9 cellular contexts compared by ENCODE assay signal in genomic region chr3:133384331-133385027, GRCh38. TPM values are rescaled to one million over a fixed set of nuclear protein-coding genes. Genes with fewer than 3 reads are reported as not detected.
A peak's percentile ranks its signal among the peaks of the same experiment; 100 is the strongest.
DNase-seq lines count a peak whose midpoint lies in the region; ATAC-seq and TF ChIP-seq lines count a peak whose summit lies in the region.
"Had no signal": no experiment of that assay in that cellular context is flagged by ENCODE, and none has a peak within 500 bp of the region (broad histone marks: within the 10 kb centered on the region; RNA-seq: fewer than 3 reads in every experiment).

No MANE protein-coding gene starts in this region.

- ATAC-seq in GM18511 (IDR thresholded peaks at IDR 0.05; ENCODE audit: unreplicated experiment), result peak; percentile 72
- peak; percentile 73 for ATAC-seq in HG03175 (IDR thresholded peaks at IDR 0.05; ENCODE audit: unreplicated experiment)
- peak; percentile 87 to 94 (median 91) for ATAC-seq in heart left ventricle
- no peak for ATAC-seq in HG02970 (IDR thresholded peaks at IDR 0.05; ENCODE audit: low FRiP score, unreplicated experiment)

- no peaks in the 10 kb centered on the region for H3K9me3 ChIP-seq in heart left ventricle

- no peak overlapping the region for H3K27ac ChIP-seq in heart left ventricle

- POLR2A ChIA-PET in AG04449 (lab: Yijun Ruan, JAX), result no interaction called here

- no peaks in the 10 kb centered on the region for H3K36me3 Mint-ChIP-seq in activated naive CD8-positive, alpha-beta T cell treated with anti-CD3 and anti-CD28 coated beads for 36 hours

- no peaks in the 10 kb centered on the region for H3K4me1 Mint-ChIP-seq in activated naive CD8-positive, alpha-beta T cell treated with anti-CD3 and anti-CD28 coated beads for 36 hours

- DNase-seq in AG04449 (ENCODE audit: low read depth, low spot score) (no peak), NCI-H2227 treated with DMSO at 0.1 percent for 48 hours (lab: John Stamatoyannopoulos, UW) (peak; percentile 60), heart left ventricle (peak; percentile 45 to 78 (median 56)), putamen (ENCODE audit: low spot score) (peak; percentile 51)
- peak; percentile 30 for DNase-seq in activated naive CD8-positive, alpha-beta T cell treated with anti-CD3 and anti-CD28 coated beads for 36 hours

- no peaks in the 10 kb centered on the region for H3K9me3 Mint-ChIP-seq in activated naive CD8-positive, alpha-beta T cell treated with anti-CD3 and anti-CD28 coated beads for 36 hours

- intact Hi-C loops in heart left ventricle (cut with DNase I), result loop anchor here in 8 of 10 donors (1.0 to 5.0 kb wide), 5 partner anchors 343 to 657 kb away; no protein-coding TSS in a partner anchor

- no peak overlapping the region for H3K4me3 Mint-ChIP-seq in activated naive CD8-positive, alpha-beta T cell treated with anti-CD3 and anti-CD28 coated beads for 36 hours

- H3K27me3 Mint-ChIP-seq in activated naive CD8-positive, alpha-beta T cell treated with anti-CD3 and anti-CD28 coated beads for 36 hours, result no peaks in the 10 kb centered on the region

- no peak overlapping the region for H3K4me3 ChIP-seq in AG04449 (ENCODE audit: low read depth, low read length)
- no peak overlapping the region for H3K4me3 ChIP-seq in heart left ventricle

- no peak overlapping the region for H3K27ac Mint-ChIP-seq in activated naive CD8-positive, alpha-beta T cell treated with anti-CD3 and anti-CD28 coated beads for 36 hours

- TF ChIP-seq POLR2A in heart left ventricle (IDR thresholded peaks at IDR 0.05), result no peak

- TF ChIP-seq CTCF in AG04449 (IDR thresholded peaks at IDR 0.05; ENCODE audit: insufficient read depth, low read length, missing control alignments) (peak; percentile 89), heart left ventricle (IDR thresholded peaks at IDR 0.05) (peak; percentile 56 to 85 (median 76))

- CTCF ChIA-PET in AG04449 (lab: Yijun Ruan, JAX), result interaction anchor here (0.7 to 24.0 kb wide), 13 partner anchors 8 to 661 kb away, joined by 3 to 297 read pairs (median 3); partner anchors contain the start of gene TMEM108

- H3K4me1 ChIP-seq in heart left ventricle, result peaks cover 0 to 8% (median 0%) of the 10 kb centered on the region in 12 donors

- H3K36me3 ChIP-seq in heart left ventricle, result no peaks in the 10 kb centered on the region

- WGBS in heart left ventricle, 4 donors, result 19 to 22% (median 21%) methylated on average over 9 to 13 of the region's 13 CpGs

- H3K27me3 ChIP-seq in heart left ventricle, result peaks cover 0 to 3% (median 0%) of the 10 kb centered on the region in 9 donors

RNA-seq across cellular contexts. Expression of gene BFSP2, which starts 15.4 kb away (rescaled TPM):
- total RNA-seq in activated naive CD8-positive, alpha-beta T cell treated with anti-CD3 and anti-CD28 coated beads for 36 hours, result not detected
- total RNA-seq in heart left ventricle, result not detected
- polyA plus RNA-seq in heart left ventricle, result not detected
- total RNA-seq: mononuclear cell had no signal
